Comparison of ENCODE assay signal across 1 cellular context in genomic region chr20:36836591-36837329, GRCh38.
TF ChIP-seq lines count a peak whose summit lies in the region.

No MANE protein-coding gene starts in this region.

TF ChIP-seq in HEK293, 187 proteins besides CTCF, POLR2A, EP300 and RAD21 (continued from another document):
- TF ChIP-seq ZBTB48 (tag by site-specific recombination; IDR thresholded peaks at IDR 0.05) (peak; percentile 70), ZIC2 (tag by site-specific recombination; IDR thresholded peaks at IDR 0.05) (peak; percentile 44; the same call in 1 of the 2 replicates), ZNF394 (tag by site-specific recombination; IDR thresholded peaks at IDR 0.05; ENCODE audit: borderline replicate concordance) (0 out of 2 replicates have a peak, but pooled peaks have one; percentile 15), ZNF768 (tag by site-specific recombination; IDR thresholded peaks at IDR 0.05) (no peak), ZNF148 (tag by site-specific recombination; IDR thresholded peaks at IDR 0.05; ENCODE audit: borderline replicate concordance) (no peak), ZNF600 (tag by site-specific recombination; IDR thresholded peaks at IDR 0.05) (no peak), ZNF157 (tag by site-specific recombination; IDR thresholded peaks at IDR 0.05) (no peak), ZNF37A (tag by site-specific recombination; IDR thresholded peaks at IDR 0.05) (no peak), ZNF48 (tag by site-specific recombination; IDR thresholded peaks at IDR 0.05) (no peak), REPIN1 (tag by site-specific recombination; IDR thresholded peaks at IDR 0.05; ENCODE audit: low read depth) (no peak), ZEB2 (tag by site-specific recombination; IDR thresholded peaks at IDR 0.05) (no peak), ZBTB17 (tag by site-specific recombination; IDR thresholded peaks at IDR 0.05) (peak; percentile 44; the same call in 1 of the 2 replicates), HOXA7 (CRISPR knock-in tag; IDR thresholded peaks at IDR 0.05; ENCODE audit: borderline replicate concordance) (no peak), ZNF449 (tag by site-specific recombination; IDR thresholded peaks at IDR 0.05) (no peak), ZSCAN16 (tag by site-specific recombination; IDR thresholded peaks at IDR 0.05) (no peak), ZNF513 (tag by site-specific recombination; IDR thresholded peaks at IDR 0.05) (no peak), ZNF518A (tag by site-specific recombination; conservative IDR thresholded peaks at IDR 0.05; ENCODE audit: low read depth) (no peak), ZNF324 (tag by site-specific recombination; IDR thresholded peaks at IDR 0.05) (no peak), TCF7L2 (IDR thresholded peaks at IDR 0.05; ENCODE audit: borderline replicate concordance, low read depth, low read length) (no peak), ZNF658 (tag by site-specific recombination; IDR thresholded peaks at IDR 0.05) (no peak), ZNF701 (tag by site-specific recombination; IDR thresholded peaks at IDR 0.05) (no peak), KLF16 (tag by site-specific recombination; IDR thresholded peaks at IDR 0.05) (no peak), ZNF654 (tag by site-specific recombination; IDR thresholded peaks at IDR 0.05; ENCODE audit: low read depth) (peak; percentile 21; the same call in 1 of the 2 replicates), ZNF341 (tag by site-specific recombination; IDR thresholded peaks at IDR 0.05; ENCODE audit: low read depth) (peak; percentile 83), ZNF692 (tag by site-specific recombination; IDR thresholded peaks at IDR 0.05) (no peak), ZNF76 (tag by site-specific recombination; IDR thresholded peaks at IDR 0.05; ENCODE audit: borderline replicate concordance, low read depth) (no peak; the same call in 1 of the 2 replicates), ZBTB10 (tag by site-specific recombination; IDR thresholded peaks at IDR 0.05) (no peak), ZNF629 (tag by site-specific recombination; IDR thresholded peaks at IDR 0.05) (0 out of 2 replicates have a peak, but pooled peaks have one; percentile 15), ZNF248 (tag by site-specific recombination; IDR thresholded peaks at IDR 0.05) (no peak), ZNF121 (tag by site-specific recombination; IDR thresholded peaks at IDR 0.05) (peak; percentile 98)
